1 cellular context compared by ENCODE assay signal in genomic region chr15:80071652-80072051, GRCh38.
TF ChIP-seq lines count a peak whose summit lies in the region.

No MANE protein-coding gene starts in this region.

TF ChIP-seq in IMR-90, 13 proteins besides CTCF, POLR2A, EP300 and RAD21 (continued from another document):
- TF ChIP-seq MXI1 (IDR thresholded peaks at IDR 0.05; ENCODE audit: borderline replicate concordance, low read depth, low read length) (no peak), NFE2L2 (IDR thresholded peaks at IDR 0.05; ENCODE audit: low read depth, low read length) (no peak), FOS (IDR thresholded peaks at IDR 0.05; ENCODE audit: low read depth, low read length) (no peak), BHLHE40 (IDR thresholded peaks at IDR 0.05; ENCODE audit: low read depth, low read length) (no peak)
- TF ChIP-seq, protein P1, sequence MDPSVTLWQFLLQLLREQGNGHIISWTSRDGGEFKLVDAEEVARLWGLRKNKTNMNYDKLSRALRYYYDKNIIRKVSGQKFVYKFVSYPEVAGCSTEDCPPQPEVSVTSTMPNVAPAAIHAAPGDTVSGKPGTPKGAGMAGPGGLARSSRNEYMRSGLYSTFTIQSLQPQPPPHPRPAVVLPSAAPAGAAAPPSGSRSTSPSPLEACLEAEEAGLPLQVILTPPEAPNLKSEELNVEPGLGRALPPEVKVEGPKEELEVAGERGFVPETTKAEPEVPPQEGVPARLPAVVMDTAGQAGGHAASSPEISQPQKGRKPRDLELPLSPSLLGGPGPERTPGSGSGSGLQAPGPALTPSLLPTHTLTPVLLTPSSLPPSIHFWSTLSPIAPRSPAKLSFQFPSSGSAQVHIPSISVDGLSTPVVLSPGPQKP (IDR thresholded peaks at IDR 0.05; ENCODE audit: borderline replicate concordance, low read depth, low read length), result no peak
